ENCODE assay signal across 1 cellular context in the genomic region with DNA sequence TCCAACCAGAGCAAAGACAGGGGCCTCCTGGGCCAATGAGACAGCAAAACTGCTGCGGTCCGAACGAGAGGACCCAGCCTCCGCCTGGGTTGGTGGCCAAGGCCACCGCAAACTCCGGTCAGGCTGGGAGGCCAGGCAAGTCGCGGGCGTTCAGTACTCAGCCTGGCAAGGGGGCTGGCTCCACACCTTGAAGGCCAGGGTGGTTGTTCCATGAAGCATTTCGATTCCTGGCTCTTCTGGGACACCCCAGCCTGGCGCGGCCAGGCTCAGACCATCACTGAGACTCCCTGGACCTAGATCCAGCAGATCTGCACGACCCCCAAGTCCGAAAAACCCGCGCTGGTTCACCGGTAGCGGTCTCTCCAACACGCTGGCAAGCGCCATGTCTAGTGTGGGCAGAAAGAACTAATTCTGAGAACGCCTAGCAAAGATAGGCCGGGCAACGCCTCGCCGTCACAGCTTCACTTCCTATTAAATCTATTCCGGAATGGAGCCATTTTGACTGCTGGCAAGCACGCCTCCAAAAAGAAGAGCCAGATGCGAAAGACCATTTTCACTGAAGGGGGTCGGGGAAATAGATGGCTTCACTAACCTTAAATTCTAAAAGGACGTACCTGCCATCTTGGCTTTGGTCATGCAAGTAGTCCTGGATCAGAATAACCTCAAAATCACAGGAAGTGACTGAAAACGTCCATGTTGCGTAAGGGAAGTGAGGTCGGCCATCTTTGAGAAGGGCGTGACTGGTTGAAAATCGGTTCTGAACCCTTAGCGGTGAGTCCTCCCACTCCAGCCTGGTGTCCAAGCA.
TF ChIP-seq lines count a peak whose summit lies in the region.

A gene (minus strand): TSS at position 403 of the 805 bp plus-strand sequence. CDS start 19 bp downstream, at position 384.

TF ChIP-seq in HepG2, 621 proteins besides CTCF, POLR2A, EP300 and RAD21 (continued from another document and continues in another):
- TF ChIP-seq, protein P1, sequence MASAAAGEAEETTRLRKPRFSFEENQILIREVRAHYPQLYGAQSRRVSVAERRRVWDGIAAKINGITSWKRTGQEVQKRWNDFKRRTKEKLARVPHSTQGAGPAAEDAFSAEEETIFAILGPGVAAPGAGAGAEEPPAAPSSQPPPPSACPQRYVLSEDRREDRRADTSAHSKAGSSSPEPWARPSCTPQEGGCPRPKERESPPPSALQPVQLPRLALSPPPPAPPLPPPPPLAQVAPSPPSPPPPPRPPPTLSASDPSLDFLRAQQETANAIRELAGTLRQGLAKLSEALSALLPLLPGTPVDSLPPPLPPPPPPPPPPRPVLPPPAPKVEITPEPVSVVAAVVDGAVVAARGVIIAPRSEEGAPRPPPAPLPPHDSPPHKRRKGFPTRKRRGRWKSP (CRISPR knock-in tag; IDR thresholded peaks at IDR 0.05): peak; percentile 95
- TF ChIP-seq ZNF431 (CRISPR knock-in tag; IDR thresholded peaks at IDR 0.05; ENCODE audit: borderline replicate concordance, low read depth): 0 out of 2 replicates have a peak, but pooled peaks have one; percentile 87
- TF ChIP-seq, protein P2, sequence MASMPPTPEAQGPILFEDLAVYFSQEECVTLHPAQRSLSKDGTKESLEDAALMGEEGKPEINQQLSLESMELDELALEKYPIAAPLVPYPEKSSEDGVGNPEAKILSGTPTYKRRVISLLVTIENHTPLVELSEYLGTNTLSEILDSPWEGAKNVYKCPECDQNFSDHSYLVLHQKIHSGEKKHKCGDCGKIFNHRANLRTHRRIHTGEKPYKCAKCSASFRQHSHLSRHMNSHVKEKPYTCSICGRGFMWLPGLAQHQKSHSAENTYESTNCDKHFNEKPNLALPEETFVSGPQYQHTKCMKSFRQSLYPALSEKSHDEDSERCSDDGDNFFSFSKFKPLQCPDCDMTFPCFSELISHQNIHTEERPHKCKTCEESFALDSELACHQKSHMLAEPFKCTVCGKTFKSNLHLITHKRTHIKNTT (CRISPR knock-in tag; IDR thresholded peaks at IDR 0.05): no peak
- TF ChIP-seq, protein P3, sequence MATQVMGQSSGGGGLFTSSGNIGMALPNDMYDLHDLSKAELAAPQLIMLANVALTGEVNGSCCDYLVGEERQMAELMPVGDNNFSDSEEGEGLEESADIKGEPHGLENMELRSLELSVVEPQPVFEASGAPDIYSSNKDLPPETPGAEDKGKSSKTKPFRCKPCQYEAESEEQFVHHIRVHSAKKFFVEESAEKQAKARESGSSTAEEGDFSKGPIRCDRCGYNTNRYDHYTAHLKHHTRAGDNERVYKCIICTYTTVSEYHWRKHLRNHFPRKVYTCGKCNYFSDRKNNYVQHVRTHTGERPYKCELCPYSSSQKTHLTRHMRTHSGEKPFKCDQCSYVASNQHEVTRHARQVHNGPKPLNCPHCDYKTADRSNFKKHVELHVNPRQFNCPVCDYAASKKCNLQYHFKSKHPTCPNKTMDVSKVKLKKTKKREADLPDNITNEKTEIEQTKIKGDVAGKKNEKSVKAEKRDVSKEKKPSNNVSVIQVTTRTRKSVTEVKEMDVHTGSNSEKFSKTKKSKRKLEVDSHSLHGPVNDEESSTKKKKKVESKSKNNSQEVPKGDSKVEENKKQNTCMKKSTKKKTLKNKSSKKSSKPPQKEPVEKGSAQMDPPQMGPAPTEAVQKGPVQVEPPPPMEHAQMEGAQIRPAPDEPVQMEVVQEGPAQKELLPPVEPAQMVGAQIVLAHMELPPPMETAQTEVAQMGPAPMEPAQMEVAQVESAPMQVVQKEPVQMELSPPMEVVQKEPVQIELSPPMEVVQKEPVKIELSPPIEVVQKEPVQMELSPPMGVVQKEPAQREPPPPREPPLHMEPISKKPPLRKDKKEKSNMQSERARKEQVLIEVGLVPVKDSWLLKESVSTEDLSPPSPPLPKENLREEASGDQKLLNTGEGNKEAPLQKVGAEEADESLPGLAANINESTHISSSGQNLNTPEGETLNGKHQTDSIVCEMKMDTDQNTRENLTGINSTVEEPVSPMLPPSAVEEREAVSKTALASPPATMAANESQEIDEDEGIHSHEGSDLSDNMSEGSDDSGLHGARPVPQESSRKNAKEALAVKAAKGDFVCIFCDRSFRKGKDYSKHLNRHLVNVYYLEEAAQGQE (IDR thresholded peaks at IDR 0.05; ENCODE audit: borderline replicate concordance in 1 of 2, low read depth in 1 of 2, low read length in 2 of 2): peak in 1 of 2 experiments; percentile 71; a peak in 2 of 4 replicates
- TF ChIP-seq TOE1 (CRISPR knock-in tag; IDR thresholded peaks at IDR 0.05): peak; percentile 99
- TF ChIP-seq, protein P4, sequence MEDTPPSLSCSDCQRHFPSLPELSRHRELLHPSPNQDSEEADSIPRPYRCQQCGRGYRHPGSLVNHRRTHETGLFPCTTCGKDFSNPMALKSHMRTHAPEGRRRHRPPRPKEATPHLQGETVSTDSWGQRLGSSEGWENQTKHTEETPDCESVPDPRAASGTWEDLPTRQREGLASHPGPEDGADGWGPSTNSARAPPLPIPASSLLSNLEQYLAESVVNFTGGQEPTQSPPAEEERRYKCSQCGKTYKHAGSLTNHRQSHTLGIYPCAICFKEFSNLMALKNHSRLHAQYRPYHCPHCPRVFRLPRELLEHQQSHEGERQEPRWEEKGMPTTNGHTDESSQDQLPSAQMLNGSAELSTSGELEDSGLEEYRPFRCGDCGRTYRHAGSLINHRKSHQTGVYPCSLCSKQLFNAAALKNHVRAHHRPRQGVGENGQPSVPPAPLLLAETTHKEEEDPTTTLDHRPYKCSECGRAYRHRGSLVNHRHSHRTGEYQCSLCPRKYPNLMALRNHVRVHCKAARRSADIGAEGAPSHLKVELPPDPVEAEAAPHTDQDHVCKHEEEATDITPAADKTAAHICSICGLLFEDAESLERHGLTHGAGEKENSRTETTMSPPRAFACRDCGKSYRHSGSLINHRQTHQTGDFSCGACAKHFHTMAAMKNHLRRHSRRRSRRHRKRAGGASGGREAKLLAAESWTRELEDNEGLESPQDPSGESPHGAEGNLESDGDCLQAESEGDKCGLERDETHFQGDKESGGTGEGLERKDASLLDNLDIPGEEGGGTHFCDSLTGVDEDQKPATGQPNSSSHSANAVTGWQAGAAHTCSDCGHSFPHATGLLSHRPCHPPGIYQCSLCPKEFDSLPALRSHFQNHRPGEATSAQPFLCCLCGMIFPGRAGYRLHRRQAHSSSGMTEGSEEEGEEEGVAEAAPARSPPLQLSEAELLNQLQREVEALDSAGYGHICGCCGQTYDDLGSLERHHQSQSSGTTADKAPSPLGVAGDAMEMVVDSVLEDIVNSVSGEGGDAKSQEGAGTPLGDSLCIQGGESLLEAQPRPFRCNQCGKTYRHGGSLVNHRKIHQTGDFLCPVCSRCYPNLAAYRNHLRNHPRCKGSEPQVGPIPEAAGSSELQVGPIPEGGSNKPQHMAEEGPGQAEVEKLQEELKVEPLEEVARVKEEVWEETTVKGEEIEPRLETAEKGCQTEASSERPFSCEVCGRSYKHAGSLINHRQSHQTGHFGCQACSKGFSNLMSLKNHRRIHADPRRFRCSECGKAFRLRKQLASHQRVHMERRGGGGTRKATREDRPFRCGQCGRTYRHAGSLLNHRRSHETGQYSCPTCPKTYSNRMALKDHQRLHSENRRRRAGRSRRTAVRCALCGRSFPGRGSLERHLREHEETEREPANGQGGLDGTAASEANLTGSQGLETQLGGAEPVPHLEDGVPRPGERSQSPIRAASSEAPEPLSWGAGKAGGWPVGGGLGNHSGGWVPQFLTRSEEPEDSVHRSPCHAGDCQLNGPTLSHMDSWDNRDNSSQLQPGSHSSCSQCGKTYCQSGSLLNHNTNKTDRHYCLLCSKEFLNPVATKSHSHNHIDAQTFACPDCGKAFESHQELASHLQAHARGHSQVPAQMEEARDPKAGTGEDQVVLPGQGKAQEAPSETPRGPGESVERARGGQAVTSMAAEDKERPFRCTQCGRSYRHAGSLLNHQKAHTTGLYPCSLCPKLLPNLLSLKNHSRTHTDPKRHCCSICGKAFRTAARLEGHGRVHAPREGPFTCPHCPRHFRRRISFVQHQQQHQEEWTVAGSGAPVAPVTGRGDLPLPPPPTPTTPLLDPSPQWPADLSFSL (CRISPR knock-in tag; IDR thresholded peaks at IDR 0.05): 0 out of 2 replicates have a peak, but pooled peaks have one; percentile 32
- TF ChIP-seq, protein P5, sequence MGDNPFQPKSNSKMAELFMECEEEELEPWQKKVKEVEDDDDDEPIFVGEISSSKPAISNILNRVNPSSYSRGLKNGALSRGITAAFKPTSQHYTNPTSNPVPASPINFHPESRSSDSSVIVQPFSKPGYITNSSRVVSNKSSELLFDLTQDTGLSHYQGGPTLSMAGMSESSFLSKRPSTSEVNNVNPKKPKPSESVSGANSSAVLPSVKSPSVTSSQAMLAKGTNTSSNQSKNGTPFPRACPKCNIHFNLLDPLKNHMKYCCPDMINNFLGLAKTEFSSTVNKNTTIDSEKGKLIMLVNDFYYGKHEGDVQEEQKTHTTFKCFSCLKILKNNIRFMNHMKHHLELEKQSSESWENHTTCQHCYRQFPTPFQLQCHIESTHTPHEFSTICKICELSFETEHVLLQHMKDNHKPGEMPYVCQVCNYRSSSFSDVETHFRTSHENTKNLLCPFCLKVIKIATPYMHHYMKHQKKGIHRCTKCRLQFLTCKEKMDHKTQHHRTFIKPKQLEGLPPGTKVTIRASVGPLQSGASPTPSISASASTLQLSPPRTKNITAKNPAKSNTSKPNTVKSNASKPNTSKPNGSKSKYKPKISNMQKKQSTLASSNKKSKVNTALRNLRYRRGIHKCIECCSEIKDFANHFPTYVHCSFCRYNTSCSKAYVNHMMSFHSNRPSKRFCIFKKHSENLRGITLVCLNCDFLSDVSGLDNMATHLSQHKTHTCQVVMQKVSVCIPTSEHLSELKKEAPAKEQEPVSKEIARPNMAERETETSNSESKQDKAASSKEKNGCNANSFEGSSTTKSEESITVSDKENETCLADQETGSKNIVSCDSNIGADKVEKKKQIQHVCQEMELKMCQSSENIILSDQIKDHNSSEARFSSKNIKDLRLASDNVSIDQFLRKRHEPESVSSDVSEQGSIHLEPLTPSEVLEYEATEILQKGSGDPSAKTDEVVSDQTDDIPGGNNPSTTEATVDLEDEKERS (CRISPR knock-in tag; IDR thresholded peaks at IDR 0.05): peak; percentile 99
- peak; percentile 94 for TF ChIP-seq TOPORS (CRISPR knock-in tag; IDR thresholded peaks at IDR 0.05)
- TF ChIP-seq, protein P6, sequence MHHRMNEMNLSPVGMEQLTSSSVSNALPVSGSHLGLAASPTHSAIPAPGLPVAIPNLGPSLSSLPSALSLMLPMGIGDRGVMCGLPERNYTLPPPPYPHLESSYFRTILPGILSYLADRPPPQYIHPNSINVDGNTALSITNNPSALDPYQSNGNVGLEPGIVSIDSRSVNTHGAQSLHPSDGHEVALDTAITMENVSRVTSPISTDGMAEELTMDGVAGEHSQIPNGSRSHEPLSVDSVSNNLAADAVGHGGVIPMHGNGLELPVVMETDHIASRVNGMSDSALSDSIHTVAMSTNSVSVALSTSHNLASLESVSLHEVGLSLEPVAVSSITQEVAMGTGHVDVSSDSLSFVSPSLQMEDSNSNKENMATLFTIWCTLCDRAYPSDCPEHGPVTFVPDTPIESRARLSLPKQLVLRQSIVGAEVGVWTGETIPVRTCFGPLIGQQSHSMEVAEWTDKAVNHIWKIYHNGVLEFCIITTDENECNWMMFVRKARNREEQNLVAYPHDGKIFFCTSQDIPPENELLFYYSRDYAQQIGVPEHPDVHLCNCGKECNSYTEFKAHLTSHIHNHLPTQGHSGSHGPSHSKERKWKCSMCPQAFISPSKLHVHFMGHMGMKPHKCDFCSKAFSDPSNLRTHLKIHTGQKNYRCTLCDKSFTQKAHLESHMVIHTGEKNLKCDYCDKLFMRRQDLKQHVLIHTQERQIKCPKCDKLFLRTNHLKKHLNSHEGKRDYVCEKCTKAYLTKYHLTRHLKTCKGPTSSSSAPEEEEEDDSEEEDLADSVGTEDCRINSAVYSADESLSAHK (CRISPR knock-in tag; IDR thresholded peaks at IDR 0.05; ENCODE audit: borderline replicate concordance): no peak; the same call in 1 of the 2 replicates
- TF ChIP-seq ZNF839 (CRISPR knock-in tag; IDR thresholded peaks at IDR 0.05; ENCODE audit: borderline replicate concordance): peak; percentile 98; the same call in 1 of the 2 replicates
- 0 out of 2 replicates have a peak, but pooled peaks have one; percentile 16 for TF ChIP-seq ZFP37 (CRISPR knock-in tag; IDR thresholded peaks at IDR 0.05; ENCODE audit: borderline replicate concordance)
- peak; percentile 98; the same call in 1 of the 2 replicates for TF ChIP-seq ZNF766 (CRISPR knock-in tag; IDR thresholded peaks at IDR 0.05; ENCODE audit: borderline replicate concordance)
- TF ChIP-seq PITX1 (CRISPR knock-in tag; IDR thresholded peaks at IDR 0.05): peak; percentile 85
- TF ChIP-seq, protein P7, sequence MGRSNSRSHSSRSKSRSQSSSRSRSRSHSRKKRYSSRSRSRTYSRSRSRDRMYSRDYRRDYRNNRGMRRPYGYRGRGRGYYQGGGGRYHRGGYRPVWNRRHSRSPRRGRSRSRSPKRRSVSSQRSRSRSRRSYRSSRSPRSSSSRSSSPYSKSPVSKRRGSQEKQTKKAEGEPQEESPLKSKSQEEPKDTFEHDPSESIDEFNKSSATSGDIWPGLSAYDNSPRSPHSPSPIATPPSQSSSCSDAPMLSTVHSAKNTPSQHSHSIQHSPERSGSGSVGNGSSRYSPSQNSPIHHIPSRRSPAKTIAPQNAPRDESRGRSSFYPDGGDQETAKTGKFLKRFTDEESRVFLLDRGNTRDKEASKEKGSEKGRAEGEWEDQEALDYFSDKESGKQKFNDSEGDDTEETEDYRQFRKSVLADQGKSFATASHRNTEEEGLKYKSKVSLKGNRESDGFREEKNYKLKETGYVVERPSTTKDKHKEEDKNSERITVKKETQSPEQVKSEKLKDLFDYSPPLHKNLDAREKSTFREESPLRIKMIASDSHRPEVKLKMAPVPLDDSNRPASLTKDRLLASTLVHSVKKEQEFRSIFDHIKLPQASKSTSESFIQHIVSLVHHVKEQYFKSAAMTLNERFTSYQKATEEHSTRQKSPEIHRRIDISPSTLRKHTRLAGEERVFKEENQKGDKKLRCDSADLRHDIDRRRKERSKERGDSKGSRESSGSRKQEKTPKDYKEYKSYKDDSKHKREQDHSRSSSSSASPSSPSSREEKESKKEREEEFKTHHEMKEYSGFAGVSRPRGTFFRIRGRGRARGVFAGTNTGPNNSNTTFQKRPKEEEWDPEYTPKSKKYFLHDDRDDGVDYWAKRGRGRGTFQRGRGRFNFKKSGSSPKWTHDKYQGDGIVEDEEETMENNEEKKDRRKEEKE (IDR thresholded peaks at IDR 0.05): no peak
- TF ChIP-seq, protein P8, sequence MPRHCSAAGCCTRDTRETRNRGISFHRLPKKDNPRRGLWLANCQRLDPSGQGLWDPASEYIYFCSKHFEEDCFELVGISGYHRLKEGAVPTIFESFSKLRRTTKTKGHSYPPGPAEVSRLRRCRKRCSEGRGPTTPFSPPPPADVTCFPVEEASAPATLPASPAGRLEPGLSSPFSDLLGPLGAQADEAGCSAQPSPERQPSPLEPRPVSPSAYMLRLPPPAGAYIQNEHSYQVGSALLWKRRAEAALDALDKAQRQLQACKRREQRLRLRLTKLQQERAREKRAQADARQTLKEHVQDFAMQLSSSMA (CRISPR knock-in tag; IDR thresholded peaks at IDR 0.05): peak; percentile 12; the same call in 1 of the 2 replicates
- TF ChIP-seq, protein P9, sequence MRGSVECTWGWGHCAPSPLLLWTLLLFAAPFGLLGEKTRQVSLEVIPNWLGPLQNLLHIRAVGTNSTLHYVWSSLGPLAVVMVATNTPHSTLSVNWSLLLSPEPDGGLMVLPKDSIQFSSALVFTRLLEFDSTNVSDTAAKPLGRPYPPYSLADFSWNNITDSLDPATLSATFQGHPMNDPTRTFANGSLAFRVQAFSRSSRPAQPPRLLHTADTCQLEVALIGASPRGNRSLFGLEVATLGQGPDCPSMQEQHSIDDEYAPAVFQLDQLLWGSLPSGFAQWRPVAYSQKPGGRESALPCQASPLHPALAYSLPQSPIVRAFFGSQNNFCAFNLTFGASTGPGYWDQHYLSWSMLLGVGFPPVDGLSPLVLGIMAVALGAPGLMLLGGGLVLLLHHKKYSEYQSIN (CRISPR knock-in tag; IDR thresholded peaks at IDR 0.05; ENCODE audit: borderline replicate concordance): no peak
- no peak for TF ChIP-seq ZNF10 (CRISPR knock-in tag; IDR thresholded peaks at IDR 0.05; ENCODE audit: borderline replicate concordance, low read depth)
